1 cellular context compared by ENCODE assay signal in the genomic region with DNA sequence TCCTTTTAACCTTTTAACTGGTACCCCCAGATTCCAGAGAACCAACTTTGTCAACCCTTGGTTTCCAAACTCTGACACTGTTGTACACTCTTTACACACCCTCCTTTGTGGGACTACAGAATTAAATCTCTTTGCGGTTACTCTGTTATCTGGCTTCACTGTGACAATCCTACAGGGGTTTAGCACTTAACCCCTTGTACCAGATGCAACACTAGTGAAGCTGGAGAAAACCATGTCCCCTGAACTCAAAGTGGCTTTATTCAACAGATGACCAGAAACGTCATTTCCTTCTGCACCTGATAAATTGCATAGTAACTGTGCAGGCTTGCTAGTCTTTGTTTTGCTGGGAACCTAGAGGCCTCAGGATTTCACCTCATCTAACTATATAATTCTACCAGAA.
TF ChIP-seq lines count a peak whose summit lies in the region.

No MANE protein-coding gene starts in this region.

TF ChIP-seq in K562, 482 proteins besides CTCF, POLR2A, EP300 and RAD21 (continues in another document):
- TF ChIP-seq TAF9B (IDR thresholded peaks at IDR 0.05; ENCODE audit: partially characterized antibody) (no peak), CTBP1 (IDR thresholded peaks at IDR 0.05; ENCODE audit: borderline replicate concordance) (no peak), SMAD4 (CRISPR knock-in tag; conservative IDR thresholded peaks at IDR 0.05) (0 out of 2 replicates have a peak, but pooled peaks have one; percentile 38), PHTF2 (CRISPR knock-in tag; IDR thresholded peaks at IDR 0.05) (no peak), ZNF766 (CRISPR knock-in tag; conservative IDR thresholded peaks at IDR 0.05) (no peak), ZNF41 (CRISPR knock-in tag; conservative IDR thresholded peaks at IDR 0.05) (no peak), CREM (IDR thresholded peaks at IDR 0.05; ENCODE audit: low read depth) (peak; percentile 35; the same call in 1 of the 2 replicates), RFX7 (CRISPR knock-in tag; IDR thresholded peaks at IDR 0.05) (no peak), RHOXF2B (CRISPR knock-in tag; conservative IDR thresholded peaks at IDR 0.05) (no peak), ZNF695 (CRISPR knock-in tag; IDR thresholded peaks at IDR 0.05) (no peak), ZNF75A (CRISPR knock-in tag; IDR thresholded peaks at IDR 0.05) (no peak), BRCA1 (IDR thresholded peaks at IDR 0.05) (no peak), BRCA1 (CRISPR knock-in tag; IDR thresholded peaks at IDR 0.05) (no peak), OTX1 (CRISPR knock-in tag; IDR thresholded peaks at IDR 0.05) (no peak), IRF2 (CRISPR knock-in tag; IDR thresholded peaks at IDR 0.05) (no peak), GABPA (tag; conservative IDR thresholded peaks at IDR 0.05; ENCODE audit: low read depth) (peak; percentile 35; the same call in 1 of the 2 replicates), RCOR1 (IDR thresholded peaks at IDR 0.05; ENCODE audit: borderline replicate concordance in 1 of 2, low read depth in 2 of 2, low read length in 2 of 2) (peak; percentile 32 to 98; a peak in 3 of 4 replicates), CBX1 (IDR thresholded peaks at IDR 0.05; ENCODE audit: low read depth) (no peak), MEIS2 (IDR thresholded peaks at IDR 0.05; ENCODE audit: partially characterized antibody) (peak; percentile 6), ZNF644 (tag; IDR thresholded peaks at IDR 0.05; ENCODE audit: low read depth) (no peak), POLR2G (IDR thresholded peaks at IDR 0.05; ENCODE audit: low read depth, low read length) (no peak), KDM1A (IDR thresholded peaks at IDR 0.05) (peak; percentile 92), GATAD2A (IDR thresholded peaks at IDR 0.05) (no peak), SMARCA4 (IDR thresholded peaks at IDR 0.05) (no peak), ZFPM2 (CRISPR knock-in tag; IDR thresholded peaks at IDR 0.05) (no peak), KDM4B (IDR thresholded peaks at IDR 0.05; ENCODE audit: borderline replicate concordance in 2 of 2, low read depth in 1 of 2) (no peak), BMI1 (IDR thresholded peaks at IDR 0.05; ENCODE audit: low read length) (no peak), HDAC1 (IDR thresholded peaks at IDR 0.05) (peak in 1 of 2 experiments; percentile 75; a peak in 2 of 4 replicates), NRF1 (conservative IDR thresholded peaks at IDR 0.05 in 1 of 2, IDR thresholded peaks at IDR 0.05 in 1 of 2) (no peak)
- TF ChIP-seq, protein P1, sequence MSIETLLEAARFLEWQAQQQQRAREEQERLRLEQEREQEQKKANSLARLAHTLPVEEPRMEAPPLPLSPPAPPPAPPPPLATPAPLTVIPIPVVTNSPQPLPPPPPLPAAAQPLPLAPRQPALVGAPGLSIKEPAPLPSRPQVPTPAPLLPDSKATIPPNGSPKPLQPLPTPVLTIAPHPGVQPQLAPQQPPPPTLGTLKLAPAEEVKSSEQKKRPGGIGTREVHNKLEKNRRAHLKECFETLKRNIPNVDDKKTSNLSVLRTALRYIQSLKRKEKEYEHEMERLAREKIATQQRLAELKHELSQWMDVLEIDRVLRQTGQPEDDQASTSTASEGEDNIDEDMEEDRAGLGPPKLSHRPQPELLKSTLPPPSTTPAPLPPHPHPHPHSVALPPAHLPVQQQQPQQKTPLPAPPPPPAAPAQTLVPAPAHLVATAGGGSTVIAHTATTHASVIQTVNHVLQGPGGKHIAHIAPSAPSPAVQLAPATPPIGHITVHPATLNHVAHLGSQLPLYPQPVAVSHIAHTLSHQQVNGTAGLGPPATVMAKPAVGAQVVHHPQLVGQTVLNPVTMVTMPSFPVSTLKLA (conservative IDR thresholded peaks at IDR 0.05) = no peak
- TF ChIP-seq, protein P2, sequence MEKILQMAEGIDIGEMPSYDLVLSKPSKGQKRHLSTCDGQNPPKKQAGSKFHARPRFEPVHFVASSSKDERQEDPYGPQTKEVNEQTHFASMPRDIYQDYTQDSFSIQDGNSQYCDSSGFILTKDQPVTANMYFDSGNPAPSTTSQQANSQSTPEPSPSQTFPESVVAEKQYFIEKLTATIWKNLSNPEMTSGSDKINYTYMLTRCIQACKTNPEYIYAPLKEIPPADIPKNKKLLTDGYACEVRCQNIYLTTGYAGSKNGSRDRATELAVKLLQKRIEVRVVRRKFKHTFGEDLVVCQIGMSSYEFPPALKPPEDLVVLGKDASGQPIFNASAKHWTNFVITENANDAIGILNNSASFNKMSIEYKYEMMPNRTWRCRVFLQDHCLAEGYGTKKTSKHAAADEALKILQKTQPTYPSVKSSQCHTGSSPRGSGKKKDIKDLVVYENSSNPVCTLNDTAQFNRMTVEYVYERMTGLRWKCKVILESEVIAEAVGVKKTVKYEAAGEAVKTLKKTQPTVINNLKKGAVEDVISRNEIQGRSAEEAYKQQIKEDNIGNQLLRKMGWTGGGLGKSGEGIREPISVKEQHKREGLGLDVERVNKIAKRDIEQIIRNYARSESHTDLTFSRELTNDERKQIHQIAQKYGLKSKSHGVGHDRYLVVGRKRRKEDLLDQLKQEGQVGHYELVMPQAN (IDR thresholded peaks at IDR 0.05; ENCODE audit: borderline replicate concordance) = no peak
- TF ChIP-seq, protein P3, sequence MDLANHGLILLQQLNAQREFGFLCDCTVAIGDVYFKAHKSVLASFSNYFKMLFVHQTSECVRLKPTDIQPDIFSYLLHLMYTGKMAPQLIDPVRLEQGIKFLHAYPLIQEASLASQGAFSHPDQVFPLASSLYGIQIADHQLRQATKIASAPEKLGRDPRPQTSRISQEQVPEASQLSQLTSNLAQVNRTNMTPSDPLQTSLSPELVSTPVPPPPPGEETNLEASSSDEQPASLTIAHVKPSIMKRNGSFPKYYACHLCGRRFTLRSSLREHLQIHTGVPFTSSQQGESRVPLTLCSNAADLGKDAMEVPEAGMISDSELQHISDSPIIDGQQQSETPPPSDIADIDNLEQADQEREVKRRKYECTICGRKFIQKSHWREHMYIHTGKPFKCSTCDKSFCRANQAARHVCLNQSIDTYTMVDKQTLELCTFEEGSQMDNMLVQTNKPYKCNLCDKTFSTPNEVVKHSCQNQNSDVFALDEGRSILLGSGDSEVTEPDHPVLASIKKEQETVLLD (IDR thresholded peaks at IDR 0.05) = no peak
- TF ChIP-seq, protein P4, sequence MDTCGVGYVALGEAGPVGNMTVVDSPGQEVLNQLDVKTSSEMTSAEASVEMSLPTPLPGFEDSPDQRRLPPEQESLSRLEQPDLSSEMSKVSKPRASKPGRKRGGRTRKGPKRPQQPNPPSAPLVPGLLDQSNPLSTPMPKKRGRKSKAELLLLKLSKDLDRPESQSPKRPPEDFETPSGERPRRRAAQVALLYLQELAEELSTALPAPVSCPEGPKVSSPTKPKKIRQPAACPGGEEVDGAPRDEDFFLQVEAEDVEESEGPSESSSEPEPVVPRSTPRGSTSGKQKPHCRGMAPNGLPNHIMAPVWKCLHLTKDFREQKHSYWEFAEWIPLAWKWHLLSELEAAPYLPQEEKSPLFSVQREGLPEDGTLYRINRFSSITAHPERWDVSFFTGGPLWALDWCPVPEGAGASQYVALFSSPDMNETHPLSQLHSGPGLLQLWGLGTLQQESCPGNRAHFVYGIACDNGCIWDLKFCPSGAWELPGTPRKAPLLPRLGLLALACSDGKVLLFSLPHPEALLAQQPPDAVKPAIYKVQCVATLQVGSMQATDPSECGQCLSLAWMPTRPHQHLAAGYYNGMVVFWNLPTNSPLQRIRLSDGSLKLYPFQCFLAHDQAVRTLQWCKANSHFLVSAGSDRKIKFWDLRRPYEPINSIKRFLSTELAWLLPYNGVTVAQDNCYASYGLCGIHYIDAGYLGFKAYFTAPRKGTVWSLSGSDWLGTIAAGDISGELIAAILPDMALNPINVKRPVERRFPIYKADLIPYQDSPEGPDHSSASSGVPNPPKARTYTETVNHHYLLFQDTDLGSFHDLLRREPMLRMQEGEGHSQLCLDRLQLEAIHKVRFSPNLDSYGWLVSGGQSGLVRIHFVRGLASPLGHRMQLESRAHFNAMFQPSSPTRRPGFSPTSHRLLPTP (IDR thresholded peaks at IDR 0.05; ENCODE audit: borderline replicate concordance, extremely low read depth, insufficient read length) = no peak
- TF ChIP-seq, protein P5, sequence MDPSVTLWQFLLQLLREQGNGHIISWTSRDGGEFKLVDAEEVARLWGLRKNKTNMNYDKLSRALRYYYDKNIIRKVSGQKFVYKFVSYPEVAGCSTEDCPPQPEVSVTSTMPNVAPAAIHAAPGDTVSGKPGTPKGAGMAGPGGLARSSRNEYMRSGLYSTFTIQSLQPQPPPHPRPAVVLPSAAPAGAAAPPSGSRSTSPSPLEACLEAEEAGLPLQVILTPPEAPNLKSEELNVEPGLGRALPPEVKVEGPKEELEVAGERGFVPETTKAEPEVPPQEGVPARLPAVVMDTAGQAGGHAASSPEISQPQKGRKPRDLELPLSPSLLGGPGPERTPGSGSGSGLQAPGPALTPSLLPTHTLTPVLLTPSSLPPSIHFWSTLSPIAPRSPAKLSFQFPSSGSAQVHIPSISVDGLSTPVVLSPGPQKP (CRISPR knock-in tag; IDR thresholded peaks at IDR 0.05) = no peak
- TF ChIP-seq, protein P6, sequence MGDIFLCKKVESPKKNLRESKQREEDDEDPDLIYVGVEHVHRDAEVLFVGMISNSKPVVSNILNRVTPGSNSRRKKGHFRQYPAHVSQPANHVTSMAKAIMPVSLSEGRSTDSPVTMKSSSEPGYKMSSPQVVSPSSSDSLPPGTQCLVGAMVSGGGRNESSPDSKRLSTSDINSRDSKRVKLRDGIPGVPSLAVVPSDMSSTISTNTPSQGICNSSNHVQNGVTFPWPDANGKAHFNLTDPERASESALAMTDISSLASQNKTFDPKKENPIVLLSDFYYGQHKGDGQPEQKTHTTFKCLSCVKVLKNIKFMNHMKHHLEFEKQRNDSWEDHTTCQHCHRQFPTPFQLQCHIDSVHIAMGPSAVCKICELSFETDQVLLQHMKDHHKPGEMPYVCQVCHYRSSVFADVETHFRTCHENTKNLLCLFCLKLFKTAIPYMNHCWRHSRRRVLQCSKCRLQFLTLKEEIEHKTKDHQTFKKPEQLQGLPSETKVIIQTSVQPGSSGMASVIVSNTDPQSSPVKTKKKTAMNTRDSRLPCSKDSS (IDR thresholded peaks at IDR 0.05; ENCODE audit: low read depth, partially characterized antibody) = no peak
- TF ChIP-seq, protein P7, sequence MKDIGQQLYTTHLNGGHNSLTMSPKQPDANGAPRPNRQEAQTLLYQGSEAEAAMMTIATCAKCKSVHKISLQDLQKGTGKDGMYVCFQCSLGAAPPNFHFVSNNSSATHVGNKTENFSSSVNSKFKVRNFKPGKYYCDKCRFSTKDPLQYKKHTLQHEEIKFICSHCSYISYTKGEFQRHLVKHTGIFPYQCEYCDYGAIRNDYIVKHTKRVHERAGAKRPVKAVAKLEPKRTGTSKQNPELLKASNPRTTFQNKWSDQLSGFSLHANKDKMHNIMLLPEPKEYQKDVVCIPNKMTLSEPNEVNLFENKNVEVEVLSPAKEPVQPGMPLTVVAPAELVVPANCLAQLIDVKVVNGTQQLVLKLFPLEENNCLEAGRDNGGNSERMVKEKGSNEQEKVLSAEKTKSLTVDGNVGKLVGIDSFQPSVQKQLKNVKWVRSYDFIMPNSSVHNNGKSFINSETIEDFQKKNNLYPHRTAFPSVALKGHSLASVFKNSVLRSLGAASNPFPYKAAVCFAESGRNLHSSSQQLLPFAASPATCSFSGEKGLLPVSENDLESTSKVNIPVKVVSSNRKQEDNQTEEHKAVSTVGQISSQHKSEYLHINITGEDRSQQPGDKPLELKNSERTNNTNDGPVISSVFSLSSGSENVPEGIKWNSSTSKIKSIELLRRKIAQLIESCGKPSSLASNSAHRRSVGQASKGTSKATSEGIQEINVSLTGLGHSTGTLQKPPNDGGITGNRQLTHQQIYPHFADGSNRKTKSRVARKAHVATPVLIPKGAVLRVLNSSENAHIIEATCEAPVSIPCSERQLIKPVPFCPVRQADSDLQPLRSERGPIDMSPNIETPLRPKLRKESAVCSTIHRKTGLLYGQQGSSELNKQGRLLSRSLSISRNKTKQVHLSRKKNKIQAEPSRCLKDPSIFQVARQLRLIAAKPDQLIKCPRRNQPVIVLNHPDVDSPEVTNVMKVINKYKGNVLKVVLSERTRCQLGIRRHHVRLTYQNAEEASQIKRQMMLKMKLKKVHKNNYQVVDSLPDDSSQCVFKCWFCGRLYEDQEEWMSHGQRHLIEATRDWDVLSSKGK (CRISPR knock-in tag; IDR thresholded peaks at IDR 0.05) = no peak
- TF ChIP-seq, protein P8, sequence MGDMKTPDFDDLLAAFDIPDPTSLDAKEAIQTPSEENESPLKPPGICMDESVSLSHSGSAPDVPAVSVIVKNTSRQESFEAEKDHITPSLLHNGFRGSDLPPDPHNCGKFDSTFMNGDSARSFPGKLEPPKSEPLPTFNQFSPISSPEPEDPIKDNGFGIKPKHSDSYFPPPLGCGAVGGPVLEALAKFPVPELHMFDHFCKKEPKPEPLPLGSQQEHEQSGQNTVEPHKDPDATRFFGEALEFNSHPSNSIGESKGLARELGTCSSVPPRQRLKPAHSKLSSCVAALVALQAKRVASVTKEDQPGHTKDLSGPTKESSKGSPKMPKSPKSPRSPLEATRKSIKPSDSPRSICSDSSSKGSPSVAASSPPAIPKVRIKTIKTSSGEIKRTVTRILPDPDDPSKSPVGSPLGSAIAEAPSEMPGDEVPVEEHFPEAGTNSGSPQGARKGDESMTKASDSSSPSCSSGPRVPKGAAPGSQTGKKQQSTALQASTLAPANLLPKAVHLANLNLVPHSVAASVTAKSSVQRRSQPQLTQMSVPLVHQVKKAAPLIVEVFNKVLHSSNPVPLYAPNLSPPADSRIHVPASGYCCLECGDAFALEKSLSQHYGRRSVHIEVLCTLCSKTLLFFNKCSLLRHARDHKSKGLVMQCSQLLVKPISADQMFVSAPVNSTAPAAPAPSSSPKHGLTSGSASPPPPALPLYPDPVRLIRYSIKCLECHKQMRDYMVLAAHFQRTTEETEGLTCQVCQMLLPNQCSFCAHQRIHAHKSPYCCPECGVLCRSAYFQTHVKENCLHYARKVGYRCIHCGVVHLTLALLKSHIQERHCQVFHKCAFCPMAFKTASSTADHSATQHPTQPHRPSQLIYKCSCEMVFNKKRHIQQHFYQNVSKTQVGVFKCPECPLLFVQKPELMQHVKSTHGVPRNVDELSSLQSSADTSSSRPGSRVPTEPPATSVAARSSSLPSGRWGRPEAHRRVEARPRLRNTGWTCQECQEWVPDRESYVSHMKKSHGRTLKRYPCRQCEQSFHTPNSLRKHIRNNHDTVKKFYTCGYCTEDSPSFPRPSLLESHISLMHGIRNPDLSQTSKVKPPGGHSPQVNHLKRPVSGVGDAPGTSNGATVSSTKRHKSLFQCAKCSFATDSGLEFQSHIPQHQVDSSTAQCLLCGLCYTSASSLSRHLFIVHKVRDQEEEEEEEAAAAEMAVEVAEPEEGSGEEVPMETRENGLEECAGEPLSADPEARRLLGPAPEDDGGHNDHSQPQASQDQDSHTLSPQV (IDR thresholded peaks at IDR 0.05) = no peak
- TF ChIP-seq, protein P9, sequence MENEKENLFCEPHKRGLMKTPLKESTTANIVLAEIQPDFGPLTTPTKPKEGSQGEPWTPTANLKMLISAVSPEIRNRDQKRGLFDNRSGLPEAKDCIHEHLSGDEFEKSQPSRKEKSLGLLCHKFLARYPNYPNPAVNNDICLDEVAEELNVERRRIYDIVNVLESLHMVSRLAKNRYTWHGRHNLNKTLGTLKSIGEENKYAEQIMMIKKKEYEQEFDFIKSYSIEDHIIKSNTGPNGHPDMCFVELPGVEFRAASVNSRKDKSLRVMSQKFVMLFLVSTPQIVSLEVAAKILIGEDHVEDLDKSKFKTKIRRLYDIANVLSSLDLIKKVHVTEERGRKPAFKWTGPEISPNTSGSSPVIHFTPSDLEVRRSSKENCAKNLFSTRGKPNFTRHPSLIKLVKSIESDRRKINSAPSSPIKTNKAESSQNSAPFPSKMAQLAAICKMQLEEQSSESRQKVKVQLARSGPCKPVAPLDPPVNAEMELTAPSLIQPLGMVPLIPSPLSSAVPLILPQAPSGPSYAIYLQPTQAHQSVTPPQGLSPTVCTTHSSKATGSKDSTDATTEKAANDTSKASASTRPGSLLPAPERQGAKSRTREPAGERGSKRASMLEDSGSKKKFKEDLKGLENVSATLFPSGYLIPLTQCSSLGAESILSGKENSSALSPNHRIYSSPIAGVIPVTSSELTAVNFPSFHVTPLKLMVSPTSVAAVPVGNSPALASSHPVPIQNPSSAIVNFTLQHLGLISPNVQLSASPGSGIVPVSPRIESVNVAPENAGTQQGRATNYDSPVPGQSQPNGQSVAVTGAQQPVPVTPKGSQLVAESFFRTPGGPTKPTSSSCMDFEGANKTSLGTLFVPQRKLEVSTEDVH (IDR thresholded peaks at IDR 0.05; ENCODE audit: low read depth, partially characterized antibody) = no peak
